Comparison of ENCODE assay signal across 8 cellular contexts in the genomic region with DNA sequence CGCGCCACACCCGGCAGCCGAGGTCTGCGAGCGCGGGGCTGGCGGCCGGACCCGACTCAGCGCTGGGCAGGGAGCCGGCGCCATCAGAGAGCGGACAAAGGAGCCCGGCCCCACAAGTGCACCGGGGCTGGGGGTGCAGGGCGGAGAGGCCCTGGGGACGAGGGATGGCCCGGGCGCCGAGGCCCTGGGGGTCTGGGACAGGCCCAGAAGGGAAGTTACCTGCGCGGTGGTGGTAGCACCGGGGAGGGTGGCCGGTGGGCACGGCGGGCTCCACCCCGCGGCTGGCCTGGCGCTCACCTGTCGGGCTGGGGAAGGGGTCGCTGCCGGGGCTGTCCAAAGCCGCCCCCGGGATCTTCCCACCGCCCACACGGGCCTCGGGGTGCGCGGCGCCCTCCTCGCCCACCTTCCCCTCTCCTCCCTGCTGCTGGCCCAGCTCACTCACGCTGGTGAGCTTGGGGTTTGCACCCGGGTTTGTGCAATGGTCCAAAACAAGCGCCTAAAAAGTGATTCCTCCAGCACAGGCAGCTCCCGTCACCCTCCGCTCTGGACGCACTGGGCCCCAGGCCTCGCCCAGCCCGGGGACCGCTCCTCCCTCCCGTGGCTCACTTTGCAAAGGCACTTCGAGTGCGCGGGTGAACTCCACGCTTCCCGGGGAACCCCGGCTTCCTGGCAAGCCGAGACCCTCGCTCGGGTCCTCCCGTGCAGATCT. TPM values are rescaled to one million over a fixed set of nuclear protein-coding genes. Genes with fewer than 3 reads are reported as not detected.
A peak's percentile ranks its signal among the peaks of the same experiment; 100 is the strongest.
DNase-seq lines count a peak whose midpoint lies in the region; ATAC-seq and TF ChIP-seq lines count a peak whose summit lies in the region.

A gene with protein sequence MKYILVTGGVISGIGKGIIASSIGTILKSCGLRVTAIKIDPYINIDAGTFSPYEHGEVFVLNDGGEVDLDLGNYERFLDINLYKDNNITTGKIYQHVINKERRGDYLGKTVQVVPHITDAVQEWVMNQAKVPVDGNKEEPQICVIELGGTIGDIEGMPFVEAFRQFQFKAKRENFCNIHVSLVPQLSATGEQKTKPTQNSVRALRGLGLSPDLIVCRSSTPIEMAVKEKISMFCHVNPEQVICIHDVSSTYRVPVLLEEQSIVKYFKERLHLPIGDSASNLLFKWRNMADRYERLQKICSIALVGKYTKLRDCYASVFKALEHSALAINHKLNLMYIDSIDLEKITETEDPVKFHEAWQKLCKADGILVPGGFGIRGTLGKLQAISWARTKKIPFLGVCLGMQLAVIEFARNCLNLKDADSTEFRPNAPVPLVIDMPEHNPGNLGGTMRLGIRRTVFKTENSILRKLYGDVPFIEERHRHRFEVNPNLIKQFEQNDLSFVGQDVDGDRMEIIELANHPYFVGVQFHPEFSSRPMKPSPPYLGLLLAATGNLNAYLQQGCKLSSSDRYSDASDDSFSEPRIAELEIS (minus strand): TSS at position 554 of the 709 bp plus-strand sequence. CDS start 9,767 bp downstream, outside the sequence.

- TF ChIP-seq POLR2A in GM18505 (IDR thresholded peaks at IDR 0.05; ENCODE audit: borderline replicate concordance, extremely low read depth, insufficient read depth, insufficient read length), result peak; percentile 72

- ATAC-seq in GM18505 (IDR thresholded peaks at IDR 0.05; ENCODE audit: unreplicated experiment), result peak; percentile 69
- ATAC-seq in HG02885 (IDR thresholded peaks at IDR 0.05; ENCODE audit: poor library complexity, unreplicated experiment), result peak; percentile 80
- ATAC-seq in lower lobe of right lung, result peak; percentile 95 to 97

- no peaks in the 10 kb centered on the region for H3K4me1 ChIP-seq in lower lobe of right lung

- H3K9me3 ChIP-seq in lower lobe of right lung, result no peaks in the 10 kb centered on the region

- no peaks in the 10 kb centered on the region for H3K27me3 ChIP-seq in lower lobe of right lung (ENCODE audit: low read depth)

- peak; percentile 10 for TF ChIP-seq CTCF in lower lobe of right lung (IDR thresholded peaks at IDR 0.05)

- DNase-seq in ACHN (peak; percentile 60), NCI-H2227 treated with DMSO at 0.1 percent for 48 hours (lab: John Stamatoyannopoulos, UW) (peak; percentile 62), lower lobe of right lung (peak; percentile 77)
- peak; percentile 2 to 18 for DNase-seq in activated CD4-positive, alpha-beta T cell treated with anti-CD3 and anti-CD28 coated beads, Interleukin-2, amount 50 U/mL, for 24 hours (ENCODE audit: low read depth in 1 of 2, low spot score in 1 of 2)
- peak; percentile 31 for DNase-seq in effector CD4-positive, alpha-beta T cell
- peak; percentile 7 for DNase-seq in stimulated activated CD8-positive, alpha-beta memory T cell treated with anti-CD3 and anti-CD28 coated beads, Interleukin-12 subunit alpha, Interleukin-12 subunit beta, amount 100 ng/mL, for 24 hours (ENCODE audit: extremely low read depth)

- H3K4me3 ChIP-seq in lower lobe of right lung, result peak within 1 kb of the TSS; percentile 70

- in situ Hi-C loops in ACHN (cut with HindIII; ENCODE audit: low pct_ligation_motif_present, low pct_unique_long_range_greater_than_20kb, low sequenced_read_pairs), result no loop called here

- peak within 1 kb of the TSS; percentile 78 for H3K27ac ChIP-seq in lower lobe of right lung

- intact Hi-C loops in lower lobe of right lung (cut with DNase I), result no loop called here

- no peaks in the 10 kb centered on the region for H3K36me3 ChIP-seq in lower lobe of right lung

RNA-seq across cellular contexts. Expression of the gene that starts here (rescaled TPM):
- total RNA-seq in lower lobe of right lung, result 11.3 TPM

Comparison
In these comparisons a context has a peak if more than half of its experiments do, and no peak if none do; other contexts are left out.
1. Peak in every context shown above with its lines: DNase-seq, ATAC-seq, H3K4me3 ChIP-seq and H3K27ac ChIP-seq.
2. DNase-seq: peak in every context shown above with its lines; median percentile 77 in lower lobe of right lung; 62 in NCI-H2227 treated with DMSO at 0.1 percent for 48 hours; 60 in ACHN; 31 in effector CD4-positive, alpha-beta T cell; 10 in activated CD4-positive, alpha-beta T cell treated with anti-CD3 and anti-CD28 coated beads, Interleukin-2, amount 50 U/mL, for 24 hours; 7 in stimulated activated CD8-positive, alpha-beta memory T cell treated with anti-CD3 and anti-CD28 coated beads, Interleukin-12 subunit alpha, Interleukin-12 subunit beta, amount 100 ng/mL, for 24 hours.